Comparison of ENCODE assay signal across 14 cellular contexts in the genomic region with DNA sequence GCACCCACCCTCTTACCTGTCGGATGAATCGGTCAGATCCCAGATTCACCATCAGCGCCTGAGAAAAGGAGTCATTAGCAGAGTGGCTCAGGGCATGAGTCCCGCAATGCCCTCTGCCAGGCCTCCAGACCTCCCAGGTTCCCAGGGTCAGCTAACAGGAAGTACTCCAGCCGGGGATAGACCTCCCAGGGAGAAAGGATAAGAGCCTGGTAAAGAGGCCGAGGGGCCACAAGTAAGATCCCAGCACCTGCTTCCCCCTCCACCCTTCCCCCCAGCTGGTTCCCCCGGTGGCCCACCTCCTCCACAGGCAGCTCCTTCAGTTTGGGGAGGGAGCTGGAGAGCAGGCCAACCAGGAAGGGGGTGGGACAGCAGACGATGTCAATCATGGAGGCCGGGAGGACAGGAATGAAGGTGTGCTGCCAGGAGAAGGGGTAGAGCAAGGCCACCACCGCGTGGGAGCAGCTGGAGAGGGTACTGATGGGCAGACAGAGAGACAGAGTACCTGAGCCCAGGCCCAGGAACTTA. TPM values are rescaled to one million over a fixed set of nuclear protein-coding genes. Genes with fewer than 3 reads are reported as not detected.
DNase-seq lines count a peak whose midpoint lies in the region; ATAC-seq and TF ChIP-seq lines count a peak whose summit lies in the region.
"Had no signal": no experiment of that assay in that cellular context is flagged by ENCODE, and none has a peak within 500 bp of the region (broad histone marks: within the 10 kb centered on the region; RNA-seq: fewer than 3 reads in every experiment).

No MANE protein-coding gene starts in this region.

- H3K4me2 ChIP-seq in neuronal stem cell (ENCODE audit: insufficient read depth, low read length, poor library complexity, severe bottlenecking), result no peak overlapping the region

- peak overlapping the region; percentile 6 for H2AK5ac ChIP-seq in neuronal stem cell (ENCODE audit: low read depth, low read length)

- no peak overlapping the region for H3K18ac ChIP-seq in neuronal stem cell (ENCODE audit: low read length)

- H3K4me3 ChIP-seq in heart right ventricle (no peak overlapping the region), endodermal cell (ENCODE audit: low read length) (no peak overlapping the region), neuronal stem cell (ENCODE audit: low read length in 2 of 2) (no peak overlapping the region), uterus (no peak overlapping the region)
- H3K4me3 ChIP-seq: cardiac muscle cell had no signal

- H2AFZ ChIP-seq in neuronal stem cell (ENCODE audit: low read length), result no peak overlapping the region

- H3K4me3 Mint-ChIP-seq in endodermal cell, result peak overlapping the region; percentile 5
- no peak overlapping the region for H3K4me3 Mint-ChIP-seq in activated T-cell treated with anti-CD3 and anti-CD28 coated beads, Interleukin-2, amount 50 U/mL, for 72 hours

- peaks cover 46% of the 10 kb centered on the region for H3K4me1 Mint-ChIP-seq in endodermal cell
- H3K4me1 Mint-ChIP-seq in activated T-cell treated with anti-CD3 and anti-CD28 coated beads, Interleukin-2, amount 50 U/mL, for 72 hours (ENCODE audit: low read depth), result no peaks in the 10 kb centered on the region

- H3K27ac Mint-ChIP-seq in endodermal cell, result peak overlapping the region; percentile 96
- H3K27ac Mint-ChIP-seq in activated T-cell treated with anti-CD3 and anti-CD28 coated beads, Interleukin-2, amount 50 U/mL, for 72 hours, result no peak overlapping the region

- no peak for TF ChIP-seq POLR2A in uterus (IDR thresholded peaks at IDR 0.05)

- H3K27me3 Mint-ChIP-seq in endodermal cell (ENCODE audit: insufficient read depth), result no peaks in the 10 kb centered on the region
- H3K27me3 Mint-ChIP-seq in activated T-cell treated with anti-CD3 and anti-CD28 coated beads, Interleukin-2, amount 50 U/mL, for 72 hours (ENCODE audit: low read depth), result no peaks in the 10 kb centered on the region

- intact Hi-C loops in cardiac septum (cut with DNase I), result no loop called here
- intact Hi-C loops in heart right ventricle (cut with DNase I), result loop anchor here in 1 of 10 donors (10.0 kb wide), 1 partner anchor 116 kb away; a partner anchor contains a TSS
- intact Hi-C loops in uterus (cut with DNase I; ENCODE audit: low total_unique reads), result no loop called here

- H3K36me3 Mint-ChIP-seq in endodermal cell (ENCODE audit: low read depth), result peaks cover 62% of the 10 kb centered on the region
- no peaks in the 10 kb centered on the region for H3K36me3 Mint-ChIP-seq in activated T-cell treated with anti-CD3 and anti-CD28 coated beads, Interleukin-2, amount 50 U/mL, for 72 hours (ENCODE audit: insufficient read depth in 2 of 2)

- H4K91ac ChIP-seq in neuronal stem cell (ENCODE audit: low read depth, low read length, poor library complexity), result no peak overlapping the region

- H2BK5ac ChIP-seq in neuronal stem cell (ENCODE audit: low read length), result no peak overlapping the region

- H3K79me1 ChIP-seq in neuronal stem cell (ENCODE audit: low read depth, low read length), result peaks cover 4% of the 10 kb centered on the region

- H3K27ac ChIP-seq in heart right ventricle (peak overlapping the region in 5 of 10 donors; percentile 9 to 76 (median 66)), endodermal cell (ENCODE audit: low read depth, low read length) (peak overlapping the region; percentile 50), neuronal stem cell (replicated peaks; ENCODE audit: low read length) (no peak overlapping the region), uterus (peak overlapping the region; percentile 94 to 99)
- H3K27ac ChIP-seq: cardiac muscle cell, HL-60 had no signal

- no peaks in the 10 kb centered on the region for H3K27me3 ChIP-seq in heart right ventricle
- no peaks in the 10 kb centered on the region for H3K27me3 ChIP-seq in endodermal cell (ENCODE audit: control insufficient read depth, insufficient read depth, low read length, poor library complexity, severe bottlenecking)
- no peaks in the 10 kb centered on the region for H3K27me3 ChIP-seq in neuronal stem cell (ENCODE audit: control insufficient read depth in 3 of 3, insufficient read depth in 3 of 3, low read depth in 1 of 3, low read length in 3 of 3)
- no peaks in the 10 kb centered on the region for H3K27me3 ChIP-seq in uterus
- H3K27me3 ChIP-seq: cardiac muscle cell had no signal

- H3K9ac ChIP-seq in endodermal cell (ENCODE audit: extremely low read depth, low read length, poor library complexity, severe bottlenecking) (peak overlapping the region; percentile 13), neuronal stem cell (ENCODE audit: low read depth, low read length, poor library complexity) (no peak overlapping the region)

- no peak overlapping the region for H2BK12ac ChIP-seq in neuronal stem cell (ENCODE audit: low read length)

- no peak overlapping the region for H3K14ac ChIP-seq in neuronal stem cell (ENCODE audit: low read length)

- ATAC-seq in heart right ventricle, result no peak
- no peak for ATAC-seq in activated T-cell treated with anti-CD3 and anti-CD28 coated beads, Interleukin-2, amount 50 U/mL, for 72 hours (replicated peaks in 1 of 2)

- H4K8ac ChIP-seq in neuronal stem cell (ENCODE audit: low read depth, low read length), result no peak overlapping the region

- DNase-seq in cardiac septum (ENCODE audit: low spot score), result peak; percentile 51
- no peak for DNase-seq in heart right ventricle
- peak; percentile 94 for DNase-seq in endodermal cell
- no peak for DNase-seq in neuronal stem cell (ENCODE audit: low spot score)
- DNase-seq in uterus, result peak; percentile 14 to 30
- DNase-seq in activated T-cell treated with anti-CD3 and anti-CD28 coated beads, Interleukin-2, amount 50 U/mL, for 72 hours, result no peak
- DNase-seq in activated gamma-delta T cell (lab: John Stamatoyannopoulos, UW), result no peak
- no peak for DNase-seq in GOT3 (lab: John Stamatoyannopoulos, UW)
- DNase-seq: activated CD4-positive, alpha-beta T cell treated with anti-CD3 and anti-CD28 coated beads for 4 hours; activated effector memory CD4-positive, alpha-beta T cell treated with anti-CD3 and anti-CD28 coated beads, Interleukin-2, amount 50 U/mL, for 16 hours; erythroblast; OCI-M1 had no signal

- H3K36me3 ChIP-seq in heart right ventricle (peaks cover under 1 to 94% (median 54%) of the 10 kb centered on the region in 9 donors), endodermal cell (ENCODE audit: control insufficient read depth, insufficient read depth, low read length) (peaks cover 93% of the 10 kb centered on the region), neuronal stem cell (replicated peaks in 1 of 2; ENCODE audit: control insufficient read depth in 2 of 2, insufficient read depth in 2 of 2, low read length in 2 of 2) (peaks cover 53 to 96% of the 10 kb centered on the region in 2 donors), uterus (no peaks in the 10 kb centered on the region)

- H3K9me3 ChIP-seq in heart right ventricle, result no peaks in the 10 kb centered on the region
- no peaks in the 10 kb centered on the region for H3K9me3 ChIP-seq in endodermal cell (ENCODE audit: control insufficient read depth, low read length)
- no peaks in the 10 kb centered on the region for H3K9me3 ChIP-seq in neuronal stem cell (replicated peaks in 1 of 2; ENCODE audit: control insufficient read depth in 2 of 2, insufficient read depth in 1 of 2, low read depth in 1 of 2, low read length in 2 of 2)
- no peaks in the 10 kb centered on the region for H3K9me3 ChIP-seq in uterus

- H3K23ac ChIP-seq in neuronal stem cell (ENCODE audit: low read depth, low read length, poor library complexity), result peak overlapping the region; percentile 47

- no peaks in the 10 kb centered on the region for H3K9me3 Mint-ChIP-seq in endodermal cell
- H3K9me3 Mint-ChIP-seq in activated T-cell treated with anti-CD3 and anti-CD28 coated beads, Interleukin-2, amount 50 U/mL, for 72 hours, result no peaks in the 10 kb centered on the region

- H2BK120ac ChIP-seq in neuronal stem cell (ENCODE audit: low read depth, low read length), result no peak overlapping the region

- TF ChIP-seq CTCF in heart right ventricle (IDR thresholded peaks at IDR 0.05), result no peak
- no peak for TF ChIP-seq CTCF in endodermal cell (conservative IDR thresholded peaks at IDR 0.05)
- no peak for TF ChIP-seq CTCF in uterus (IDR thresholded peaks at IDR 0.05)

- H3K4me1 ChIP-seq in heart right ventricle, result peaks cover 0 to 32% (median 19%) of the 10 kb centered on the region in 9 donors
- H3K4me1 ChIP-seq in endodermal cell (ENCODE audit: control insufficient read depth, insufficient read depth, low read length), result peaks cover 20% of the 10 kb centered on the region
- peaks cover 16 to 19% of the 10 kb centered on the region in 2 donors for H3K4me1 ChIP-seq in neuronal stem cell (ENCODE audit: control insufficient read depth in 2 of 2, insufficient read depth in 1 of 2, low read depth in 1 of 2, low read length in 2 of 2)
- H3K4me1 ChIP-seq in uterus, result peaks cover 4 to 6% of the 10 kb centered on the region in 2 donors

- H3K4ac ChIP-seq in neuronal stem cell (ENCODE audit: low read length), result no peak overlapping the region

- WGBS in heart right ventricle, 2 donors, result 55 to 63% methylated on average over 11 of the region's 11 CpGs
- WGBS in endodermal cell (ENCODE audit: insufficient coverage in 1 of 2, insufficient read length in 1 of 2), 2 experiments, result 65 to 80% methylated on average over 5 to 10 of the region's 11 CpGs
- no CpG with 5 or more reads among the region's 11 CpGs for WGBS in neuronal stem cell (ENCODE audit: extremely low coverage in 2 of 2, insufficient read length in 2 of 2, insufficient replicate concordance in 1 of 2), 2 donors

- no peak overlapping the region for H2BK15ac ChIP-seq in neuronal stem cell (ENCODE audit: low read length)

RNA-seq across cellular contexts. Expression of a gene that starts 16.4 kb away (rescaled TPM):
- 462 TPM for total RNA-seq in cardiac septum
- total RNA-seq in heart right ventricle, result 100 to 1,000 TPM; 317 to 560 (median 381) TPM
- 1,000 to 10,000 TPM; 1,911 to 2,131 TPM for polyA plus RNA-seq in heart right ventricle
- total RNA-seq in endodermal cell, result 1,000 to 10,000 TPM; 1,114 to 1,791 TPM
- polyA plus RNA-seq in endodermal cell (2013, experiment 1 of 2), result 2,532 TPM
- polyA plus RNA-seq in endodermal cell (2013, experiment 2 of 2), result 2,350 TPM
- polyA plus RNA-seq in neuronal stem cell (2013, experiment 1 of 2), result 2,211 TPM
- 2,173 TPM for polyA plus RNA-seq in neuronal stem cell (2013, experiment 2 of 2)
- total RNA-seq in uterus, result 1,000 to 10,000 TPM in 2 of 4 donors, 100 to 1,000 TPM in 2; 505 to 3,151 (median 1,895) TPM
- 1,000 to 10,000 TPM; 1,081 to 1,146 TPM for total RNA-seq in activated T-cell treated with anti-CD3 and anti-CD28 coated beads, Interleukin-2, amount 50 U/mL, for 72 hours

RNA-seq across cellular contexts. Expression of a gene that starts 16.5 kb away (rescaled TPM):
- total RNA-seq in cardiac septum (3.0 TPM), heart right ventricle (1 to 10 TPM; 1.8 to 7.4 (median 2.8) TPM), endodermal cell (1 to 10 TPM; 4.3 to 4.6 TPM), uterus (10 to 100 TPM in 2 of 4 donors, 1 to 10 TPM in 2; 7.4 to 18.2 (median 10.5) TPM)
- 1 to 10 TPM in 1 of 2 donors, under 1 TPM in 1; 0.33 to 3.2 TPM for polyA plus RNA-seq in heart right ventricle
- polyA plus RNA-seq in endodermal cell (2013, experiment 1 of 2), result 7.1 TPM
- 3.7 TPM for polyA plus RNA-seq in endodermal cell (2013, experiment 2 of 2)
- polyA plus RNA-seq in neuronal stem cell (2013, experiment 1 of 2), result 1.3 TPM
- polyA plus RNA-seq in neuronal stem cell (2013, experiment 2 of 2), result 1.3 TPM
- total RNA-seq in activated T-cell treated with anti-CD3 and anti-CD28 coated beads, Interleukin-2, amount 50 U/mL, for 72 hours, result 10 to 100 TPM; 26.4 to 30.2 TPM

Comparison
In these comparisons a context has a peak if more than half of its experiments do, and no peak if none do; other contexts are left out.
1. DNase-seq: peak in cardiac septum (single experiment), endodermal cell (single experiment) and uterus (2 of 2); none in heart right ventricle (0 of 2), neuronal stem cell (single experiment), activated T-cell treated with anti-CD3 and anti-CD28 coated beads, Interleukin-2, amount 50 U/mL, for 72 hours (0 of 2), activated gamma-delta T cell (single experiment) and GOT3 (single experiment).